ENCODE assay signal across 8 cellular contexts in genomic region chr12:123075591-123076171, GRCh38.
DNase-seq lines count a peak whose midpoint lies in the region; ATAC-seq and TF ChIP-seq lines count a peak whose summit lies in the region.

No MANE protein-coding gene starts in this region.

- in situ Hi-C loops in GM13976 (cut with MboI; ENCODE audit: low sequenced_read_pairs, unreplicated experiment), result no loop called here

- no peak overlapping the region for H3K4me3 ChIP-seq in MG63

- H3K9me3 ChIP-seq in MG63, result no peaks in the 10 kb centered on the region

- no peaks in the 10 kb centered on the region for H3K36me3 ChIP-seq in MG63

- DNase-seq in GM13976 (ENCODE audit: low spot score), result peak; percentile 74
- peak; percentile 38 for DNase-seq in NCI-H524 treated with DMSO at 0.1 percent for 48 hours (lab: John Stamatoyannopoulos, UW)
- peak; percentile 81 to 86 for DNase-seq in activated T-cell treated with anti-CD3 and anti-CD28 coated beads, Interleukin-2, amount 50 U/mL, for 72 hours
- DNase-seq in iPS DF 4.7 (ENCODE audit: extremely low read depth, low spot score), result peak; percentile 14
- peak; percentile 78 for DNase-seq in stimulated activated CD4-positive, alpha-beta T cell treated with anti-CD3 and anti-CD28 coated beads, Interleukin-4, amount 100 ng/mL, for 24 hours
- no peak for DNase-seq in DMS53 treated with DMSO at 0.1 percent for 48 hours (lab: John Stamatoyannopoulos, UW; ENCODE audit: unreplicated experiment)
- DNase-seq in MG63, result no peak

- no peaks in the 10 kb centered on the region for H3K27me3 Mint-ChIP-seq in activated T-cell treated with anti-CD3 and anti-CD28 coated beads, Interleukin-2, amount 50 U/mL, for 72 hours (ENCODE audit: low read depth)

- no peaks in the 10 kb centered on the region for H3K36me3 Mint-ChIP-seq in activated T-cell treated with anti-CD3 and anti-CD28 coated beads, Interleukin-2, amount 50 U/mL, for 72 hours (ENCODE audit: insufficient read depth in 2 of 2)

- peak overlapping the region; percentile 91 to 94 for H3K4me3 Mint-ChIP-seq in activated T-cell treated with anti-CD3 and anti-CD28 coated beads, Interleukin-2, amount 50 U/mL, for 72 hours

- peaks cover 73% of the 10 kb centered on the region for H3K4me1 Mint-ChIP-seq in activated T-cell treated with anti-CD3 and anti-CD28 coated beads, Interleukin-2, amount 50 U/mL, for 72 hours (ENCODE audit: low read depth)

- peak; percentile 83 to 84 for ATAC-seq in activated T-cell treated with anti-CD3 and anti-CD28 coated beads, Interleukin-2, amount 50 U/mL, for 72 hours (replicated peaks in 1 of 2)
- ATAC-seq in GM19397 (IDR thresholded peaks at IDR 0.05; ENCODE audit: unreplicated experiment), result no peak

- H3K27ac Mint-ChIP-seq in activated T-cell treated with anti-CD3 and anti-CD28 coated beads, Interleukin-2, amount 50 U/mL, for 72 hours, result peak overlapping the region; percentile 95

- no peaks in the 10 kb centered on the region for H3K9me3 Mint-ChIP-seq in activated T-cell treated with anti-CD3 and anti-CD28 coated beads, Interleukin-2, amount 50 U/mL, for 72 hours

- no peak for TF ChIP-seq CTCF in GM13976 (IDR thresholded peaks at IDR 0.05; ENCODE audit: borderline replicate concordance, control extremely low read depth, extremely low read depth, insufficient read depth, missing control alignments)

- H3K27me3 ChIP-seq in MG63, result no peaks in the 10 kb centered on the region

Comparison
In these comparisons a context has a peak if more than half of its experiments do, and no peak if none do; other contexts are left out.
1. DNase-seq: peak in GM13976 (single experiment), NCI-H524 treated with DMSO at 0.1 percent for 48 hours (single experiment), activated T-cell treated with anti-CD3 and anti-CD28 coated beads, Interleukin-2, amount 50 U/mL, for 72 hours (2 of 2), iPS DF 4.7 (single experiment) and stimulated activated CD4-positive, alpha-beta T cell treated with anti-CD3 and anti-CD28 coated beads, Interleukin-4, amount 100 ng/mL, for 24 hours (single experiment); none in DMS53 treated with DMSO at 0.1 percent for 48 hours (single experiment) and MG63 (single experiment).